ENCODE assay signal across 5 cellular contexts in genomic region chr11:2193887-2194595, GRCh38. TPM values are rescaled to one million over a fixed set of nuclear protein-coding genes. Genes with fewer than 3 reads are reported as not detected.
"Had no signal": no experiment of that assay in that cellular context is flagged by ENCODE, and none has a peak within 500 bp of the region (broad histone marks: within the 10 kb centered on the region; RNA-seq: fewer than 3 reads in every experiment).

No MANE protein-coding gene starts in this region.

RNA-seq across cellular contexts. Expression of gene TH, which starts 22.4 kb away (rescaled TPM):
- total RNA-seq: GM23338, H1, H9 had no signal
- polyA plus RNA-seq: IgD-negative memory B cell had no signal

RNA-seq across cellular contexts. Expression of gene INS, which starts 33.0 kb away (rescaled TPM):
- total RNA-seq: GM23338, H1, H9, HT-29 had no signal
- polyA plus RNA-seq: GM23338, H1, IgD-negative memory B cell had no signal

RNA-seq across cellular contexts. Expression of gene IGF2, which starts 54.9 kb away (rescaled TPM):
- polyA plus RNA-seq: IgD-negative memory B cell had no signal
